Comparison of ENCODE assay signal across 27 cellular contexts in the genomic region with DNA sequence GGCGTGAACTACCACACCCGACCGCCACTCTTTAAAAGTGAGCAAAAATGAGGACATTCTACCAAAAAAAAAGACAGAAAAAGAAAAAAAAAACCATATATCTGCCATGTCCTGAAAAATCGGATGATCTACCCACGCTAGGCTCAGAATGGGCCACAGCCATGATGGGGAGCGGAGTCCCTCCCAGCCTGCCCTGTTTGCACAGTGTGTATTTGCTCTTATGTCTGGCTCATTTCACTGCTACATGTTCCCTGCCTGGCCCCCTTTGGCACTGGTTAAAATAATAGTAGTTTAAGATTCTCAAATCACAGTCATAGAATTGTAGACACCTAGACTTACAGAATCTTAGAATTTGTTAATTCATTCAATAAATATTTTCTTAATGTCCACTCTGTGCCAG.
"Had no signal": no experiment of that assay in that cellular context is flagged by ENCODE, and none has a peak within 500 bp of the region (broad histone marks: within the 10 kb centered on the region; RNA-seq: fewer than 3 reads in every experiment).

No MANE protein-coding gene starts in this region.

- H3K4me2 ChIP-seq: smooth muscle cell had no signal

- H3K36me3 Mint-ChIP-seq: memory B cell; naive B cell; natural killer cell treated with Interleukin-12 subunit alpha and Interleukin-12 subunit beta and Interleukin-15 and Interleukin-18, amount 100 ng/mL, for 72 hours; stimulated activated effector memory CD8-positive, alpha-beta T cell treated with anti-CD3 and anti-CD28 coated beads, Interleukin-12 subunit alpha, Interleukin-12 subunit beta, amount 100 ng/mL, for 72 hours had no signal

- H3K27ac ChIP-seq: dorsolateral prefrontal cortex, epithelial cell of prostate, esophagus muscularis mucosa, foreskin keratinocyte, gastroesophageal sphincter, heart left ventricle, lower lobe of right lung, parathyroid adenoma, stomach, thyroid gland, vagina had no signal

- H3K79me2 ChIP-seq: parathyroid adenoma had no signal

- H3K4me1 Mint-ChIP-seq: memory B cell; naive B cell; stimulated activated effector memory CD8-positive, alpha-beta T cell treated with anti-CD3 and anti-CD28 coated beads, Interleukin-12 subunit alpha, Interleukin-12 subunit beta, amount 100 ng/mL, for 72 hours had no signal

- H3K27ac Mint-ChIP-seq: memory B cell; naive B cell; natural killer cell treated with Interleukin-12 subunit alpha and Interleukin-12 subunit beta and Interleukin-15 and Interleukin-18, amount 100 ng/mL, for 72 hours; progenitor cell of endocrine pancreas; stimulated activated effector memory CD8-positive, alpha-beta T cell treated with anti-CD3 and anti-CD28 coated beads, Interleukin-12 subunit alpha, Interleukin-12 subunit beta, amount 100 ng/mL, for 72 hours had no signal

- H3K27me3 ChIP-seq: thyroid gland, vagina had no signal

- H3K9me3 ChIP-seq: esophagus muscularis mucosa, gastroesophageal sphincter, heart left ventricle, lower lobe of right lung, stomach, thyroid gland, vagina had no signal

- H3K36me3 ChIP-seq: esophagus muscularis mucosa, gastroesophageal sphincter, heart left ventricle, lower lobe of right lung, stomach, thyroid gland, vagina had no signal

- H2AFZ ChIP-seq: parathyroid adenoma had no signal

- H3K9ac ChIP-seq: parathyroid adenoma had no signal

- H3K4me3 ChIP-seq: dorsolateral prefrontal cortex, esophagus muscularis mucosa, gastroesophageal sphincter, heart left ventricle, lower lobe of right lung, smooth muscle cell, stomach, thyroid gland, vagina had no signal

- ATAC-seq: foreskin keratinocyte; gastroesophageal sphincter; heart left ventricle; left ventricle myocardium superior; lower lobe of right lung; natural killer cell treated with Interleukin-12 subunit alpha and Interleukin-12 subunit beta and Interleukin-15 and Interleukin-18, amount 100 ng/mL, for 72 hours; sciatic nerve; stimulated activated effector memory CD8-positive, alpha-beta T cell treated with anti-CD3 and anti-CD28 coated beads, Interleukin-12 subunit alpha, Interleukin-12 subunit beta, amount 100 ng/mL, for 72 hours had no signal

- H3K4me3 Mint-ChIP-seq: memory B cell; naive B cell; natural killer cell treated with Interleukin-12 subunit alpha and Interleukin-12 subunit beta and Interleukin-15 and Interleukin-18, amount 100 ng/mL, for 72 hours; neural crest cell; stimulated activated effector memory CD8-positive, alpha-beta T cell treated with anti-CD3 and anti-CD28 coated beads, Interleukin-12 subunit alpha, Interleukin-12 subunit beta, amount 100 ng/mL, for 72 hours had no signal

- H3K9me3 Mint-ChIP-seq: memory B cell; natural killer cell treated with Interleukin-12 subunit alpha and Interleukin-12 subunit beta and Interleukin-15 and Interleukin-18, amount 100 ng/mL, for 72 hours; neural crest cell; stimulated activated effector memory CD8-positive, alpha-beta T cell treated with anti-CD3 and anti-CD28 coated beads, Interleukin-12 subunit alpha, Interleukin-12 subunit beta, amount 100 ng/mL, for 72 hours had no signal

- H3K4me1 ChIP-seq: esophagus muscularis mucosa, foreskin keratinocyte, gastroesophageal sphincter, heart left ventricle, lower lobe of right lung, parathyroid adenoma, stomach, thyroid gland, vagina had no signal

- DNase-seq: dorsolateral prefrontal cortex; effector CD4-positive, alpha-beta T cell; foreskin keratinocyte; heart left ventricle; hippocampal formation; left ventricle myocardium superior; lower lobe of right lung; naive B cell; stimulated activated CD4-positive, alpha-beta T cell treated with anti-CD3 and anti-CD28 coated beads, Interleukin-12 subunit alpha, Interleukin-12 subunit beta, amount 100 ng/mL, for 4 hours; stimulated activated CD4-positive, alpha-beta T cell treated with anti-CD3 and anti-CD28 coated beads, Interleukin-1b, Interleukin-23, amount 100 ng/mL, for 48 hours; stimulated activated CD4-positive, alpha-beta T cell treated with anti-CD3 and anti-CD28 coated beads, Interleukin-4, amount 100 ng/mL, for 1 hour; stimulated activated naive CD4-positive, alpha-beta T cell treated with Interleukin-2 at 50 U/mL for 16 hours; stomach; thyroid gland; trophoblast cell had no signal
